In genomic region chr5:145056805-145057204, GRCh38 we compare ENCODE assay signal across 10 cellular contexts.
DNase-seq lines count a peak whose midpoint lies in the region; ATAC-seq lines count a peak whose summit lies in the region.
"Had no signal": no experiment of that assay in that cellular context is flagged by ENCODE, and none has a peak within 500 bp of the region (broad histone marks: within the 10 kb centered on the region; RNA-seq: fewer than 3 reads in every experiment).

No MANE protein-coding gene starts in this region.

- peak; percentile 98 for ATAC-seq in GM18511 (IDR thresholded peaks at IDR 0.05; ENCODE audit: unreplicated experiment)
- peak; percentile 94 for ATAC-seq in GM21737 (IDR thresholded peaks at IDR 0.05; ENCODE audit: unreplicated experiment)
- ATAC-seq in HG03558 (IDR thresholded peaks at IDR 0.05; ENCODE audit: extremely low read depth, unreplicated experiment) = peak; percentile 99

- peak; percentile 81 for DNase-seq in iris pigment epithelial cell (ENCODE audit: low read depth)
- DNase-seq in NCI-H1048 (lab: John Stamatoyannopoulos, UW) = no peak
- DNase-seq in NCI-H1105 treated with DMSO at 0.1 percent for 48 hours (lab: John Stamatoyannopoulos, UW) = no peak
- DNase-seq in MV-4-11 (lab: John Stamatoyannopoulos, UW) = no peak
- DNase-seq in H4 (ENCODE audit: low spot score) = no peak
- DNase-seq: activated T-cell treated with anti-CD3 and anti-CD28 coated beads, Interleukin-2, amount 50 U/mL, for 1 hour; NCI-H774 had no signal
